ENCODE assay signal across 8 cellular contexts in the genomic region with DNA sequence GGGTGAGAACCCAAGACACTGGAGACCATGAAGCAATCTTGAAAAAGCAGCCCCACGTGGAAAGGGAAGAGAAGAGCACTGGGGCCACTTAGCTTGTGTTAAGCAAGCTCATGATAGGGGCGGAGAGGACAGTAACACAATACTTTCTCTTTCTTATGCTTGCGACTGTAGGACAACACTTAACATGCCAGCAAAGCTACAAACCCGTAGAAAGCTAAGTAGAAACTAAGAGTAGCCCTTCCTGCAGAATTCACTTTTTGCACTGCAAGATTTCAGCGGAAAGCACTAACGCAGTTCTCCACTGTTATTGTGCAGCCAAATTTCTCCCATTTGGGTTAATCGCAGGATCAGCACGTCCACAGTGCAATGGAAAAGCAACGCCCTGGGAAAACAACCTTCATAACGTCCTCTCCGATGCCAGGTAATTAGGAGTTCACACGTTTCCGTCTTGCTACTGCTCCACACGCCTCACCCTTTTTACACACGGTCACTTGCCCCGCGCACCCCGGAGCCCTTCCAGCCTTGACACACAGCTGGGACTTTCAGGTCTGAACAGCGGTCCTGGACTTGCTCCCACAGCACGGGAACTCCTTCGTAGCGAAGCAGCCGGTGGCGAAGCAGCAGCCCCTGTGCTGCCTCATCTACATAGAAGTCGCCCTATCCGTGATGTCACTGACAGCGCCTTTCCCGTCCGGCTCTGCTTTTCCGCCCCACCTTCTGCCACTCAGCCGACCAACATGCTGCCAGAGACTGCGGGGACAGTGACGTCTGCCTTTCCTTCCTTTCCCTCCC.
A peak's percentile ranks its signal among the peaks of the same experiment; 100 is the strongest.
DNase-seq lines count a peak whose midpoint lies in the region; ATAC-seq and TF ChIP-seq lines count a peak whose summit lies in the region.

No MANE protein-coding gene starts in this region.

- no peak overlapping the region for H3K27ac ChIP-seq in AG04450 (ENCODE audit: low read depth, low read length)
- H3K27ac ChIP-seq in dorsolateral prefrontal cortex: peak overlapping the region in 49 of 59 donors; percentile 4 to 89 (median 67)
- H3K27ac ChIP-seq in lower lobe of right lung: peak overlapping the region; percentile 91

- intact Hi-C loops in dorsolateral prefrontal cortex (cut with DNase I) (no loop called here), lower lobe of right lung (cut with DNase I) (no loop called here)

- H3K36me3 ChIP-seq in lower lobe of right lung: no peaks in the 10 kb centered on the region

- H3K9me3 ChIP-seq in AG04450 (ENCODE audit: control insufficient read depth, insufficient read depth, low read length) (peaks cover 6% of the 10 kb centered on the region; the same call in 1 of the 2 replicates), lower lobe of right lung (no peaks in the 10 kb centered on the region)

- CTCF ChIA-PET in AG04450 (lab: Charles Lee): interaction anchor here (1.0 kb wide), 1 partner anchor 11 kb away, joined by 3 read pairs; no protein-coding TSS in a partner anchor

- H3K4me3 ChIP-seq in AG04450 (ENCODE audit: low read depth, low read length): peak overlapping the region; percentile 63
- peak overlapping the region; percentile 42 to 81 (median 66) for H3K4me3 ChIP-seq in dorsolateral prefrontal cortex
- peak overlapping the region; percentile 58 for H3K4me3 ChIP-seq in lower lobe of right lung

- TF ChIP-seq CTCF in AG04450 (IDR thresholded peaks at IDR 0.05; ENCODE audit: low read depth, low read length) (no peak), dorsolateral prefrontal cortex (IDR thresholded peaks at IDR 0.05 in 54 of 56, conservative IDR thresholded peaks at IDR 0.05 in 2 of 56; ENCODE audit: low read depth in 1 of 56, partially characterized antibody in 56 of 56) (peak in 1 of 56 donors; percentile 9), lower lobe of right lung (IDR thresholded peaks at IDR 0.05) (no peak)

- H3K27me3 ChIP-seq in AG04450 (ENCODE audit: control insufficient read depth, insufficient read depth, low read length): peaks cover 40% of the 10 kb centered on the region
- H3K27me3 ChIP-seq in dorsolateral prefrontal cortex: peaks cover 0 to 47% (median 4%) of the 10 kb centered on the region in 45 donors
- H3K27me3 ChIP-seq in lower lobe of right lung (ENCODE audit: low read depth): peaks cover 4% of the 10 kb centered on the region

- ATAC-seq in GM19023 (IDR thresholded peaks at IDR 0.05; ENCODE audit: unreplicated experiment) (peak; percentile 80), HG03342 (IDR thresholded peaks at IDR 0.05; ENCODE audit: unreplicated experiment) (peak; percentile 71), lower lobe of right lung (peak; percentile 95 to 97)

- DNase-seq in AG04450 (ENCODE audit: low read depth, low spot score) (peak; percentile 33), NCI-H526 (lab: John Stamatoyannopoulos, UW) (peak; percentile 98 to 99), dorsolateral prefrontal cortex (peak; percentile 42 to 89 (median 84)), lower lobe of right lung (peak; percentile 91)
- peak; percentile 55 to 57 for DNase-seq in activated CD4-positive, alpha-beta T cell treated with anti-CD3 and anti-CD28 coated beads, Interleukin-2, amount 50 U/mL, for 4 hours
- peak; percentile 28 to 62 (median 50) for DNase-seq in stimulated activated CD4-positive, alpha-beta T cell treated with anti-CD3 and anti-CD28 coated beads, TNF-alpha, amount 100 ng/mL, for 1 hour (ENCODE audit: low read depth in 3 of 3, low spot score in 1 of 3)

- peaks cover 12% of the 10 kb centered on the region for H3K4me1 ChIP-seq in lower lobe of right lung

- POLR2A ChIA-PET in AG04450 (lab: Yijun Ruan, JAX): no interaction called here

Comparison
In these comparisons a context has a peak if more than half of its experiments do, and no peak if none do; other contexts are left out.
1. DNase-seq: peak in every context shown above with its lines; median percentile 98 in NCI-H526; 91 in lower lobe of right lung; 84 in dorsolateral prefrontal cortex; 56 in activated CD4-positive, alpha-beta T cell treated with anti-CD3 and anti-CD28 coated beads, Interleukin-2, amount 50 U/mL, for 4 hours; 50 in stimulated activated CD4-positive, alpha-beta T cell treated with anti-CD3 and anti-CD28 coated beads, TNF-alpha, amount 100 ng/mL, for 1 hour; 33 in AG04450.